8 cellular contexts compared by ENCODE assay signal in genomic region chrX:96182366-96182765, GRCh38.
DNase-seq lines count a peak whose midpoint lies in the region; TF ChIP-seq lines count a peak whose summit lies in the region.

No MANE protein-coding gene starts in this region.

- TF ChIP-seq CTCF in GM12865 (IDR thresholded peaks at IDR 0.05; ENCODE audit: insufficient read depth, low read depth, low read length, missing control alignments) (peak; percentile 33), astrocyte of the spinal cord (IDR thresholded peaks at IDR 0.05; ENCODE audit: low read depth, low read length) (peak; percentile 42)

- H3K27me3 Mint-ChIP-seq in T-helper 2 cell treated with Interferon-gamma antibody and Interleukin-4, amounts not matched to agents 5 μg/mL and 100 μg/mL, for 36 hours (ENCODE audit: low read depth), result no peaks in the 10 kb centered on the region
- H3K27me3 Mint-ChIP-seq in activated CD4-positive, alpha-beta T cell treated with anti-CD3 and anti-CD28 coated beads, Interleukin-2, amount 10 ng/mL, durations not matched to agents 7 days and 5 days, result no peaks in the 10 kb centered on the region

- no peak overlapping the region for H3K4me2 ChIP-seq in mesendoderm (ENCODE audit: low read length)

- no peaks in the 10 kb centered on the region for H3K27me3 ChIP-seq in mesendoderm (ENCODE audit: insufficient read depth, low read length, poor library complexity)

- no peak overlapping the region for H2BK5ac ChIP-seq in mesendoderm (ENCODE audit: low read length)

- H3K27ac Mint-ChIP-seq in T-helper 2 cell treated with Interferon-gamma antibody and Interleukin-4, amounts not matched to agents 5 μg/mL and 100 μg/mL, for 36 hours, result no peak overlapping the region
- H3K27ac Mint-ChIP-seq in activated CD4-positive, alpha-beta T cell treated with anti-CD3 and anti-CD28 coated beads, Interleukin-2, amount 10 ng/mL, durations not matched to agents 7 days and 5 days, result no peak overlapping the region

- no peaks in the 10 kb centered on the region for H3K9me3 Mint-ChIP-seq in T-helper 2 cell treated with Interferon-gamma antibody and Interleukin-4, amounts not matched to agents 5 μg/mL and 100 μg/mL, for 36 hours
- no peaks in the 10 kb centered on the region for H3K9me3 Mint-ChIP-seq in activated CD4-positive, alpha-beta T cell treated with anti-CD3 and anti-CD28 coated beads, Interleukin-2, amount 10 ng/mL, durations not matched to agents 7 days and 5 days

- no peak overlapping the region for H4K8ac ChIP-seq in mesendoderm (ENCODE audit: low read depth, low read length)

- no peak overlapping the region for H2BK15ac ChIP-seq in mesendoderm (replicated peaks; ENCODE audit: low read depth)

- in situ Hi-C loops in KBM-7 (cut with MboI; ENCODE audit: low pct_unique_long_range_greater_than_20kb, low sequenced_read_pairs) (no loop called here), astrocyte of the spinal cord (cut with HindIII; ENCODE audit: low sequenced_read_pairs) (no loop called here), G401 (cut with HindIII; ENCODE audit: low sequenced_read_pairs) (no loop called here)

- H3K4me3 ChIP-seq in GM12865 (ENCODE audit: low read depth, low read length), result no peak overlapping the region
- no peak overlapping the region for H3K4me3 ChIP-seq in astrocyte of the spinal cord (ENCODE audit: low read depth, low read length)
- H3K4me3 ChIP-seq in mesendoderm (ENCODE audit: low read length), result no peak overlapping the region

- H3K56ac ChIP-seq in mesendoderm (ENCODE audit: low read length), result no peak overlapping the region

- CTCF ChIA-PET in activated CD4-positive, alpha-beta T cell treated with anti-CD3 and anti-CD28 coated beads, Interleukin-2, amount 10 ng/mL, durations not matched to agents 7 days and 5 days (lab: Charles Lee), result no interaction called here

- H3K9ac ChIP-seq in mesendoderm (ENCODE audit: low read length), result no peak overlapping the region

- no peaks in the 10 kb centered on the region for H3K79me2 ChIP-seq in mesendoderm (ENCODE audit: control insufficient read depth, insufficient read depth, low read length)

- H3K4ac ChIP-seq in mesendoderm (ENCODE audit: low read depth, low read length), result no peak overlapping the region

- H3K4me3 Mint-ChIP-seq in T-helper 2 cell treated with Interferon-gamma antibody and Interleukin-4, amounts not matched to agents 5 μg/mL and 100 μg/mL, for 36 hours, result no peak overlapping the region
- no peak overlapping the region for H3K4me3 Mint-ChIP-seq in activated CD4-positive, alpha-beta T cell treated with anti-CD3 and anti-CD28 coated beads, Interleukin-2, amount 10 ng/mL, durations not matched to agents 7 days and 5 days

- H3K79me1 ChIP-seq in mesendoderm (ENCODE audit: low read length), result no peaks in the 10 kb centered on the region

- no CpG with 5 or more reads among the region's 1 CpG for WGBS in mesendoderm (ENCODE audit: extremely low coverage, insufficient coverage, low lambda C conversion rate)

- no peak overlapping the region for H3K27ac ChIP-seq in mesendoderm (ENCODE audit: low read depth, low read length)

- POLR2A ChIA-PET in activated CD4-positive, alpha-beta T cell treated with anti-CD3 and anti-CD28 coated beads, Interleukin-2, amount 10 ng/mL, durations not matched to agents 7 days and 5 days (lab: Charles Lee), result no interaction called here

- no peak overlapping the region for H2AK5ac ChIP-seq in mesendoderm (ENCODE audit: low read length)

- H3K4me1 Mint-ChIP-seq in T-helper 2 cell treated with Interferon-gamma antibody and Interleukin-4, amounts not matched to agents 5 μg/mL and 100 μg/mL, for 36 hours (ENCODE audit: low read depth), result no peaks in the 10 kb centered on the region
- H3K4me1 Mint-ChIP-seq in activated CD4-positive, alpha-beta T cell treated with anti-CD3 and anti-CD28 coated beads, Interleukin-2, amount 10 ng/mL, durations not matched to agents 7 days and 5 days, result no peaks in the 10 kb centered on the region

- H3K36me3 Mint-ChIP-seq in T-helper 2 cell treated with Interferon-gamma antibody and Interleukin-4, amounts not matched to agents 5 μg/mL and 100 μg/mL, for 36 hours (ENCODE audit: low read depth), result no peaks in the 10 kb centered on the region
- no peaks in the 10 kb centered on the region for H3K36me3 Mint-ChIP-seq in activated CD4-positive, alpha-beta T cell treated with anti-CD3 and anti-CD28 coated beads, Interleukin-2, amount 10 ng/mL, durations not matched to agents 7 days and 5 days (ENCODE audit: low read depth)

- DNase-seq in GM12865 (ENCODE audit: low read depth), result peak; percentile 8
- DNase-seq in KBM-7, result peak; percentile 59
- DNase-seq in astrocyte of the spinal cord (ENCODE audit: low read depth, low spot score), result peak; percentile 22
- DNase-seq in mesendoderm, result peak; percentile 74
- no peak for DNase-seq in G401 (ENCODE audit: low spot score)
- DNase-seq in T-helper 2 cell treated with Interferon-gamma antibody and Interleukin-4, amounts not matched to agents 5 μg/mL and 100 μg/mL, for 36 hours (ENCODE audit: low spot score), result no peak
- DNase-seq in activated CD4-positive, alpha-beta T cell treated with anti-CD3 and anti-CD28 coated beads, Interleukin-2, amount 10 ng/mL, durations not matched to agents 7 days and 5 days, result no peak
- DNase-seq in activated effector memory CD4-positive, alpha-beta T cell treated with anti-CD3 and anti-CD28 coated beads, Interleukin-2, amount 50 U/mL, for 16 hours, result no peak

- no peak overlapping the region for H4K5ac ChIP-seq in mesendoderm (ENCODE audit: low read length)

- H3K4me1 ChIP-seq in mesendoderm (ENCODE audit: control insufficient read depth, low read depth, low read length), result no peaks in the 10 kb centered on the region

- H3K18ac ChIP-seq in mesendoderm (ENCODE audit: low read length), result no peak overlapping the region

- H2BK120ac ChIP-seq in mesendoderm (ENCODE audit: low read depth, low read length), result no peak overlapping the region

- no peak overlapping the region for H3K23ac ChIP-seq in mesendoderm (ENCODE audit: low read length)

- no peaks in the 10 kb centered on the region for H3K36me3 ChIP-seq in mesendoderm (ENCODE audit: control insufficient read depth, insufficient read depth, low read length)

Comparison
In these comparisons a context has a peak if more than half of its experiments do, and no peak if none do; other contexts are left out.
1. DNase-seq: peak in GM12865 (single experiment), KBM-7 (single experiment), astrocyte of the spinal cord (single experiment) and mesendoderm (single experiment); none in G401 (single experiment), T-helper 2 cell treated with Interferon-gamma antibody and Interleukin-4, amounts not matched to agents 5 μg/mL and 100 μg/mL, for 36 hours (single experiment), activated CD4-positive, alpha-beta T cell treated with anti-CD3 and anti-CD28 coated beads, Interleukin-2, amount 10 ng/mL, durations not matched to agents 7 days and 5 days (single experiment) and activated effector memory CD4-positive, alpha-beta T cell treated with anti-CD3 and anti-CD28 coated beads, Interleukin-2, amount 50 U/mL, for 16 hours (single experiment).